ENCODE assay signal across 1 cellular context in the genomic region with DNA sequence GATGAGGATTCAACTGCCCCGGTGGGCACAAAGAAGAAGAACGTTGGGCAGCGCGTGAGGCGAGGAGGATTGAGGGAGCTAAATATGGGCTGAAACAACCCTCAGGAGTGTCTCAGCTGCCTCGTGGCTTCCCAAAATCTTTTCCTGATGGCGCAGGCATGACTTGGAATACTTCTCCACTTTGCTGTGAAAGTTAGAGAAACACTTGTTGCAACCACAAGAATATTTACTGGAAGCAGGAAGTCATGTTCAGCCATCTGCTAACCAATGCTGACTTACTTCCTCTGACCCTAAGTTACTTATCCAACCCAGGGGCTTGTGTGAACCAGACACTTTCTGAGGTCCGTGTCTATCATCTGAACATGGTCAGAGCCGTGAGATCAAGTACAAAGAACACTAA.
TF ChIP-seq lines count a peak whose summit lies in the region.

No MANE protein-coding gene starts in this region.

TF ChIP-seq in WTC11, 78 proteins besides CTCF, POLR2A, EP300 and RAD21 (continued from another document):
- TF ChIP-seq, protein P1, sequence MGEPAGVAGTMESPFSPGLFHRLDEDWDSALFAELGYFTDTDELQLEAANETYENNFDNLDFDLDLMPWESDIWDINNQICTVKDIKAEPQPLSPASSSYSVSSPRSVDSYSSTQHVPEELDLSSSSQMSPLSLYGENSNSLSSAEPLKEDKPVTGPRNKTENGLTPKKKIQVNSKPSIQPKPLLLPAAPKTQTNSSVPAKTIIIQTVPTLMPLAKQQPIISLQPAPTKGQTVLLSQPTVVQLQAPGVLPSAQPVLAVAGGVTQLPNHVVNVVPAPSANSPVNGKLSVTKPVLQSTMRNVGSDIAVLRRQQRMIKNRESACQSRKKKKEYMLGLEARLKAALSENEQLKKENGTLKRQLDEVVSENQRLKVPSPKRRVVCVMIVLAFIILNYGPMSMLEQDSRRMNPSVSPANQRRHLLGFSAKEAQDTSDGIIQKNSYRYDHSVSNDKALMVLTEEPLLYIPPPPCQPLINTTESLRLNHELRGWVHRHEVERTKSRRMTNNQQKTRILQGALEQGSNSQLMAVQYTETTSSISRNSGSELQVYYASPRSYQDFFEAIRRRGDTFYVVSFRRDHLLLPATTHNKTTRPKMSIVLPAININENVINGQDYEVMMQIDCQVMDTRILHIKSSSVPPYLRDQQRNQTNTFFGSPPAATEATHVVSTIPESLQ (CRISPR knock-in tag; IDR thresholded peaks at IDR 0.05), result no peak
- TF ChIP-seq, protein P2, sequence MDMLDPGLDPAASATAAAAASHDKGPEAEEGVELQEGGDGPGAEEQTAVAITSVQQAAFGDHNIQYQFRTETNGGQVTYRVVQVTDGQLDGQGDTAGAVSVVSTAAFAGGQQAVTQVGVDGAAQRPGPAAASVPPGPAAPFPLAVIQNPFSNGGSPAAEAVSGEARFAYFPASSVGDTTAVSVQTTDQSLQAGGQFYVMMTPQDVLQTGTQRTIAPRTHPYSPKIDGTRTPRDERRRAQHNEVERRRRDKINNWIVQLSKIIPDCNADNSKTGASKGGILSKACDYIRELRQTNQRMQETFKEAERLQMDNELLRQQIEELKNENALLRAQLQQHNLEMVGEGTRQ (CRISPR knock-in tag; IDR thresholded peaks at IDR 0.05), result no peak
- TF ChIP-seq, protein P3, sequence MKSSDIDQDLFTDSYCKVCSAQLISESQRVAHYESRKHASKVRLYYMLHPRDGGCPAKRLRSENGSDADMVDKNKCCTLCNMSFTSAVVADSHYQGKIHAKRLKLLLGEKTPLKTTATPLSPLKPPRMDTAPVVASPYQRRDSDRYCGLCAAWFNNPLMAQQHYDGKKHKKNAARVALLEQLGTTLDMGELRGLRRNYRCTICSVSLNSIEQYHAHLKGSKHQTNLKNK (CRISPR knock-in tag; IDR thresholded peaks at IDR 0.05), result no peak
- TF ChIP-seq RELA (CRISPR knock-in tag; IDR thresholded peaks at IDR 0.05; ENCODE audit: borderline replicate concordance), result no peak
